Comparison of ENCODE assay signal across 8 cellular contexts in genomic region chr20:17681741-17682102, GRCh38. TPM values are rescaled to one million over a fixed set of nuclear protein-coding genes. Genes with fewer than 3 reads are reported as not detected.
A peak's percentile ranks its signal among the peaks of the same experiment; 100 is the strongest.
DNase-seq lines count a peak whose midpoint lies in the region; ATAC-seq and TF ChIP-seq lines count a peak whose summit lies in the region.

No MANE protein-coding gene starts in this region.

- peak overlapping the region; percentile 58 for H2AFZ ChIP-seq in mammary epithelial cell (ENCODE audit: low read depth, low read length)

- POLR2A ChIA-PET in A673 (lab: Charles Lee; ENCODE audit: low non-redundant PET): interaction anchor here (0.6 kb wide), 1 partner anchor 176 kb away, joined by 3 read pairs; no protein-coding TSS in a partner anchor

- H3K9me3 ChIP-seq in A673 (ENCODE audit: low read depth, low read length, poor library complexity, severe bottlenecking) (no peaks in the 10 kb centered on the region), mammary epithelial cell (replicated peaks; ENCODE audit: insufficient read depth, low read length) (no peaks in the 10 kb centered on the region)

- in situ Hi-C loops in mammary epithelial cell (cut with MboI; ENCODE audit: low sequenced_read_pairs in 2 of 2): loop anchor here in 1 of 2 donors (25.0 kb wide), 1 partner anchor 206 kb away; no protein-coding TSS in a partner anchor

- peaks cover 16% of the 10 kb centered on the region for H3K4me1 ChIP-seq in A673 (ENCODE audit: insufficient read depth, low read length, poor library complexity, severe bottlenecking)
- H3K4me1 ChIP-seq in mammary epithelial cell (ENCODE audit: insufficient read depth, low read length): peaks cover 11% of the 10 kb centered on the region

- peaks cover 28 to 29% of the 10 kb centered on the region in 2 donors for H3K4me1 Mint-ChIP-seq in natural killer cell

- H3K27me3 ChIP-seq in A673 (replicated peaks; ENCODE audit: insufficient read depth, low read depth, low read length, poor library complexity) (peaks cover 12% of the 10 kb centered on the region), mammary epithelial cell (ENCODE audit: insufficient read depth, low read length) (no peaks in the 10 kb centered on the region)

- H3K9me3 Mint-ChIP-seq in natural killer cell: no peaks in the 10 kb centered on the region

- no peaks in the 10 kb centered on the region for H3K36me3 Mint-ChIP-seq in natural killer cell

- dilution Hi-C loops in mammary epithelial cell (cut with HindIII; ENCODE audit: low sequenced_read_pairs): loop anchor here (5.0 kb wide), 1 partner anchor 211 kb away; no protein-coding TSS in a partner anchor

- ATAC-seq in GM19328 (IDR thresholded peaks at IDR 0.05; ENCODE audit: unreplicated experiment) (peak; percentile 7), HG03520 (IDR thresholded peaks at IDR 0.05; ENCODE audit: unreplicated experiment) (peak; percentile 9), natural killer cell (no peak)

- H3K4me2 ChIP-seq in mammary epithelial cell (ENCODE audit: insufficient read depth, low read depth, low read length): peak overlapping the region; percentile 44

- CTCF ChIA-PET in A673 (lab: Charles Lee) (interaction anchor here (0.6 to 1.2 kb wide), 5 partner anchors 9 to 140 kb away, joined by 3 to 9 read pairs (median 5); no protein-coding TSS in a partner anchor), mammary epithelial cell (lab: Charles Lee; ENCODE audit: low non-redundant PET) (interaction anchor here (0.6 to 1.7 kb wide), 4 partner anchors 30 to 257 kb away, joined by 3 to 7 read pairs (median 4); no protein-coding TSS in a partner anchor)

- peaks cover 52% of the 10 kb centered on the region for H3K79me2 ChIP-seq in mammary epithelial cell (ENCODE audit: insufficient read depth, low read length)

- intact Hi-C loops in A673 (cut with micrococcal nuclease; ENCODE audit: unreplicated experiment): loop anchor here (10.0 kb wide), 2 partner anchors 147 to 213 kb away; partner anchors contain the start of gene BFSP1
- intact Hi-C loops in mammary epithelial cell (cut with micrococcal nuclease): loop anchor here (1.0 to 2.0 kb wide), 5 partner anchors 161 to 257 kb away; no protein-coding TSS in a partner anchor
- intact Hi-C loops in natural killer cell (cut with micrococcal nuclease): loop anchor here (1.0 to 10.0 kb wide), 10 partner anchors 17 to 313 kb away; partner anchors contain the start of genes MGME1 and SNX5

- peak overlapping the region; percentile 80 to 94 for H3K27ac Mint-ChIP-seq in natural killer cell

- H3K36me3 ChIP-seq in A673 (ENCODE audit: insufficient read depth, low read length, poor library complexity, severe bottlenecking) (peaks cover 14% of the 10 kb centered on the region), mammary epithelial cell (ENCODE audit: insufficient read depth, low read length) (peaks cover 11% of the 10 kb centered on the region)

- H3K4me3 ChIP-seq in A673 (ENCODE audit: low read depth, low read length, poor library complexity, severe bottlenecking): peak overlapping the region; percentile 66
- peak overlapping the region; percentile 78 to 88 (median 85) for H3K4me3 ChIP-seq in mammary epithelial cell (replicated peaks in 1 of 3; ENCODE audit: insufficient read depth in 1 of 3, low read depth in 2 of 3, low read length in 3 of 3)

- BruUV-seq in A673 (replicated peaks; lab: Mats Ljungman, UMichigan) (no TSS peak), mammary epithelial cell (replicated peaks; lab: Mats Ljungman, UMichigan) (no TSS peak)

- no CpG with 5 or more reads among the region's 62 CpGs for WGBS in mammary epithelial cell (ENCODE audit: low coverage, missing lambda C conversion rate)

- H4K20me1 ChIP-seq in mammary epithelial cell (ENCODE audit: insufficient read depth, low read length): no peaks in the 10 kb centered on the region

- peak overlapping the region; percentile 94 for H3K4me3 Mint-ChIP-seq in natural killer cell

- no peak for TF ChIP-seq CTCF in A673 (conservative IDR thresholded peaks at IDR 0.05; ENCODE audit: low read depth, low read length)
- no peak for TF ChIP-seq CTCF in mammary epithelial cell (conservative IDR thresholded peaks at IDR 0.05 in 1 of 2, IDR thresholded peaks at IDR 0.05 in 1 of 2; ENCODE audit: extremely low read depth in 1 of 2, insufficient read depth in 1 of 2, low read depth in 1 of 2, low read length in 2 of 2)
- TF ChIP-seq CTCF in natural killer cell (IDR thresholded peaks at IDR 0.05): no peak

- DNase-seq in A673 (ENCODE audit: low spot score) (no peak), mammary epithelial cell (no peak), natural killer cell (no peak), NCI-H1105 (lab: John Stamatoyannopoulos, UW) (no peak), epidermal melanocyte (ENCODE audit: insufficient read length, low spot score) (no peak)
- DNase-seq in effector CD8-positive, alpha-beta T cell (lab: John Stamatoyannopoulos, UW): no peak

- H3K27ac ChIP-seq in A673 (ENCODE audit: low read depth, low read length, poor library complexity, severe bottlenecking) (peak overlapping the region; percentile 70), mammary epithelial cell (ENCODE audit: insufficient read depth, low read depth, low read length) (peak overlapping the region; percentile 37)

- peak overlapping the region; percentile 70 for H3K9ac ChIP-seq in mammary epithelial cell (ENCODE audit: insufficient read depth, low read length)

- peaks cover 21 to 29% of the 10 kb centered on the region in 2 donors for H3K27me3 Mint-ChIP-seq in natural killer cell (ENCODE audit: low read depth in 2 of 2)

RNA-seq across cellular contexts. Expression of gene RRBP1, which starts 0.3 kb away (rescaled TPM):
- total RNA-seq in A673 (2021) (75.9 and 82.8 TPM in 2 replicates), mammary epithelial cell (100 to 1,000 TPM in 1 of 2 donors, 10 to 100 TPM in 1; 85.2 to 230 TPM), natural killer cell (10 to 100 TPM; 88.3 to 95.4 (median 90.1) TPM)
- polyA plus RNA-seq in mammary epithelial cell: 82.9 TPM
- 145 TPM for polyA minus RNA-seq in mammary epithelial cell

RNA-seq across cellular contexts. Expression of gene BANF2, which starts 18.0 kb away (rescaled TPM):
- total RNA-seq in A673 (2021) (not detected in 2 replicates), mammary epithelial cell (not detected), natural killer cell (not detected)
- not detected for polyA plus RNA-seq in mammary epithelial cell
- not detected for polyA minus RNA-seq in mammary epithelial cell

Comparison
In these comparisons a context has a peak if more than half of its experiments do, and no peak if none do; other contexts are left out.
1. ATAC-seq: peak in GM19328 (single experiment) and HG03520 (single experiment); none in natural killer cell (0 of 3).